In genomic region chrX:68579810-68580209, GRCh38 we compare ENCODE assay signal across 31 cellular contexts.
"Had no signal": no experiment of that assay in that cellular context is flagged by ENCODE, and none has a peak within 500 bp of the region (broad histone marks: within the 10 kb centered on the region; RNA-seq: fewer than 3 reads in every experiment).

No MANE protein-coding gene starts in this region.

- H3K27ac Mint-ChIP-seq: immature natural killer cell; naive thymus-derived CD8-positive, alpha-beta T cell; nephron; stimulated activated naive B cell treated with anti-CD40 and anti-IgM and Interleukin-4, amounts not matched to agents 10 μg/mL and 1 μg/mL and 100 μg/mL, for 72 hours had no signal

- FAIRE-seq: islet of Langerhans, kidney, pancreas had no signal

- H3K4me3 ChIP-seq: left lung, lower lobe of right lung, pancreas, prostate gland, skin epidermis, stomach, testis, thyroid gland, transverse colon, upper lobe of left lung, vagina had no signal

- H3K27me3 ChIP-seq: left lung, stomach, testis, thyroid gland, transverse colon, upper lobe of left lung, vagina had no signal

- H3K27me3 Mint-ChIP-seq: naive thymus-derived CD8-positive, alpha-beta T cell; stimulated activated naive B cell treated with anti-CD40 and anti-IgM and Interleukin-4, amounts not matched to agents 10 μg/mL and 1 μg/mL and 100 μg/mL, for 72 hours had no signal

- H3K4me1 Mint-ChIP-seq: immature natural killer cell; naive thymus-derived CD8-positive, alpha-beta T cell; nephron; neural crest cell; stimulated activated naive B cell treated with anti-CD40 and anti-IgM and Interleukin-4, amounts not matched to agents 10 μg/mL and 1 μg/mL and 100 μg/mL, for 72 hours had no signal

- H3K4me3 Mint-ChIP-seq: immature natural killer cell; naive thymus-derived CD8-positive, alpha-beta T cell; nephron; neural crest cell; stimulated activated naive B cell treated with anti-CD40 and anti-IgM and Interleukin-4, amounts not matched to agents 10 μg/mL and 1 μg/mL and 100 μg/mL, for 72 hours had no signal

- H3K9me3 ChIP-seq: left lung, lower lobe of right lung, pancreas, prostate gland, stomach, testis, thyroid gland, transverse colon, upper lobe of left lung, vagina had no signal

- DNase-seq: immature natural killer cell; kidney; left colon; left lung; lower lobe of right lung; mammary epithelial cell; mesenchymal stem cell; naive thymus-derived CD8-positive, alpha-beta T cell; nucleus accumbens; pancreas; posterior cingulate gyrus; retina; right cardiac atrium; stimulated activated CD4-positive, alpha-beta T cell treated with anti-CD3 and anti-CD28 coated beads, Interleukin-12 subunit alpha, Interleukin-12 subunit beta, amount 100 ng/mL, for 4 hours; stimulated activated CD4-positive, alpha-beta T cell treated with anti-CD3 and anti-CD28 coated beads, Interleukin-15, amount 100 ng/mL, for 24 hours; stimulated activated CD4-positive, alpha-beta T cell treated with anti-CD3 and anti-CD28 coated beads, Interleukin-2, amount 100 ng/mL, for 24 hours; stimulated activated CD4-positive, alpha-beta T cell treated with anti-CD3 and anti-CD28 coated beads, Interleukin-4, amount 100 ng/mL, for 1 hour; stimulated activated naive B cell treated with anti-CD40 and anti-IgM and Interleukin-4, amounts not matched to agents 10 μg/mL and 1 μg/mL and 100 μg/mL, for 72 hours; stimulated activated naive CD8-positive, alpha-beta T cell treated with anti-CD3 and anti-CD28 coated beads, Interleukin-15, Interleukin-2, amounts not matched to agents 100 U/mL and 50 U/mL, for 24 hours; stomach; testis; thyroid gland; transverse colon; upper lobe of left lung had no signal

- H3K27ac ChIP-seq: left lung, lower lobe of right lung, pancreas, prostate gland, skin epidermis, stomach, testis, thyroid gland, transverse colon, upper lobe of left lung, vagina had no signal

- H3K9me3 Mint-ChIP-seq: immature natural killer cell had no signal

- ATAC-seq: left colon; left lung; lower lobe of right lung; naive thymus-derived CD8-positive, alpha-beta T cell; pancreas; right cardiac atrium; sciatic nerve; stimulated activated naive B cell treated with anti-CD40 and anti-IgM and Interleukin-4, amounts not matched to agents 10 μg/mL and 1 μg/mL and 100 μg/mL, for 72 hours; stimulated activated naive CD8-positive, alpha-beta T cell treated with anti-CD3 and anti-CD28 coated beads, Interleukin-15, Interleukin-2, amounts not matched to agents 100 U/mL and 50 U/mL, for 24 hours had no signal

- H3K4me1 ChIP-seq: left lung, lower lobe of right lung, pancreas, prostate gland, stomach, testis, thyroid gland, transverse colon, upper lobe of left lung, vagina had no signal

- H3K36me3 ChIP-seq: left lung, lower lobe of right lung, pancreas, prostate gland, stomach, thyroid gland, transverse colon, upper lobe of left lung, vagina had no signal
